35 cellular contexts compared by ENCODE assay signal in genomic region chrX:143623657-143624056, GRCh38. TPM values are rescaled to one million over a fixed set of nuclear protein-coding genes. Genes with fewer than 3 reads are reported as not detected.
"Had no signal": no experiment of that assay in that cellular context is flagged by ENCODE, and none has a peak within 500 bp of the region (broad histone marks: within the 10 kb centered on the region; RNA-seq: fewer than 3 reads in every experiment).

No MANE protein-coding gene starts in this region.

- H3K36me3 Mint-ChIP-seq: activated naive CD8-positive, alpha-beta T cell treated with anti-CD3 and anti-CD28 coated beads for 36 hours had no signal

- H3K27ac Mint-ChIP-seq: activated CD8-positive, alpha-beta T cell treated with anti-CD3 and anti-CD28 coated beads for 36 hours; activated naive CD8-positive, alpha-beta T cell treated with anti-CD3 and anti-CD28 coated beads for 36 hours; activated T-cell treated with anti-CD3 and anti-CD28 coated beads, Interleukin-2, amount 50 U/mL, for 72 hours; activated T-helper 17 cell treated with anti-CD3 and anti-CD28 coated beads, Interleukin-2, amount 50 U/mL, for 72 hours had no signal

- H3K36me3 ChIP-seq: brain microvascular endothelial cell, WERI-Rb-1 had no signal

- H3K4me3 Mint-ChIP-seq: activated CD8-positive, alpha-beta T cell treated with anti-CD3 and anti-CD28 coated beads for 36 hours; activated naive CD8-positive, alpha-beta T cell treated with anti-CD3 and anti-CD28 coated beads for 36 hours; activated T-cell treated with anti-CD3 and anti-CD28 coated beads, Interleukin-2, amount 50 U/mL, for 72 hours; activated T-helper 17 cell treated with anti-CD3 and anti-CD28 coated beads, Interleukin-2, amount 50 U/mL, for 72 hours had no signal

- DNase-seq: activated CD4-positive, alpha-beta T cell treated with anti-CD3 and anti-CD28 coated beads for 1 hour; activated CD4-positive, alpha-beta T cell treated with anti-CD3 and anti-CD28 coated beads for 48 hours; activated CD4-positive, alpha-beta T cell treated with anti-CD3 and anti-CD28 coated beads, Interleukin-2, amount 50 U/mL, for 4 hours; activated CD4-positive, CD25-positive, alpha-beta regulatory T cell; activated CD8-positive, alpha-beta T cell treated with anti-CD3 and anti-CD28 coated beads for 36 hours; activated effector memory CD4-positive, alpha-beta T cell treated with anti-CD3 and anti-CD28 coated beads, Interleukin-2, amount 50 U/mL, for 16 hours; activated naive CD4-positive, alpha-beta T cell; activated naive CD4-positive, alpha-beta T cell treated with anti-CD3 and anti-CD28 coated beads, Interleukin-2, amount 50 U/mL, for 16 hours; activated naive CD8-positive, alpha-beta T cell treated with anti-CD3 and anti-CD28 coated beads for 36 hours; activated T-cell treated with anti-CD3 and anti-CD28 coated beads, Interleukin-2, amount 50 U/mL, for 1 hour; activated T-cell treated with anti-CD3 and anti-CD28 coated beads, Interleukin-2, amount 50 U/mL, for 72 hours; amniotic stem cell; aorta; brain microvascular endothelial cell; central memory CD4-positive, alpha-beta T cell; NCI-H1048; NCI-H1105 treated with DMSO at 0.1 percent for 48 hours; NCI-H1436; NCI-H1694; NCI-H1930; NCI-H2081 treated with DMSO at 0.1 percent for 48 hours; NCI-H510A; NCI-H526; NCI-H748 treated with DMSO at 0.1 percent for 48 hours; Right ventricle myocardium superior; SW 1271; T-helper 1 cell; T-helper 2 cell; T1000; WERI-Rb-1 had no signal

- H3K27me3 ChIP-seq: brain microvascular endothelial cell had no signal

- H3K27ac ChIP-seq: brain microvascular endothelial cell, KMS-11, WERI-Rb-1 had no signal

- H3K4me2 ChIP-seq: KMS-11 had no signal

- ATAC-seq: activated CD8-positive, alpha-beta T cell treated with anti-CD3 and anti-CD28 coated beads for 36 hours; activated T-cell treated with anti-CD3 and anti-CD28 coated beads, Interleukin-2, amount 50 U/mL, for 72 hours; activated T-helper 17 cell treated with anti-CD3 and anti-CD28 coated beads, Interleukin-2, amount 50 U/mL, for 72 hours had no signal

- H3K9me3 Mint-ChIP-seq: activated CD8-positive, alpha-beta T cell treated with anti-CD3 and anti-CD28 coated beads for 36 hours; activated naive CD8-positive, alpha-beta T cell treated with anti-CD3 and anti-CD28 coated beads for 36 hours; activated T-cell treated with anti-CD3 and anti-CD28 coated beads, Interleukin-2, amount 50 U/mL, for 72 hours; activated T-helper 17 cell treated with anti-CD3 and anti-CD28 coated beads, Interleukin-2, amount 50 U/mL, for 72 hours had no signal

- H3K27me3 Mint-ChIP-seq: activated CD8-positive, alpha-beta T cell treated with anti-CD3 and anti-CD28 coated beads for 36 hours; activated naive CD8-positive, alpha-beta T cell treated with anti-CD3 and anti-CD28 coated beads for 36 hours; activated T-helper 17 cell treated with anti-CD3 and anti-CD28 coated beads, Interleukin-2, amount 50 U/mL, for 72 hours had no signal

- H3K9ac ChIP-seq: KMS-11 had no signal

- H3K4me1 Mint-ChIP-seq: activated naive CD8-positive, alpha-beta T cell treated with anti-CD3 and anti-CD28 coated beads for 36 hours; activated T-helper 17 cell treated with anti-CD3 and anti-CD28 coated beads, Interleukin-2, amount 50 U/mL, for 72 hours had no signal

RNA-seq across cellular contexts. Expression of gene SLITRK4, which starts 12.2 kb away (rescaled TPM):
- total RNA-seq: activated CD8-positive, alpha-beta memory T cell treated with anti-CD3 and anti-CD28 coated beads for 36 hours; activated CD8-positive, alpha-beta T cell treated with anti-CD3 and anti-CD28 coated beads for 36 hours; activated naive CD8-positive, alpha-beta T cell treated with anti-CD3 and anti-CD28 coated beads for 36 hours; activated T-cell treated with anti-CD3 and anti-CD28 coated beads, Interleukin-2, amount 50 U/mL, for 72 hours; activated T-helper 17 cell treated with anti-CD3 and anti-CD28 coated beads, Interleukin-2, amount 50 U/mL, for 72 hours; M059J; OCI-LY7 had no signal
